In the genomic region with DNA sequence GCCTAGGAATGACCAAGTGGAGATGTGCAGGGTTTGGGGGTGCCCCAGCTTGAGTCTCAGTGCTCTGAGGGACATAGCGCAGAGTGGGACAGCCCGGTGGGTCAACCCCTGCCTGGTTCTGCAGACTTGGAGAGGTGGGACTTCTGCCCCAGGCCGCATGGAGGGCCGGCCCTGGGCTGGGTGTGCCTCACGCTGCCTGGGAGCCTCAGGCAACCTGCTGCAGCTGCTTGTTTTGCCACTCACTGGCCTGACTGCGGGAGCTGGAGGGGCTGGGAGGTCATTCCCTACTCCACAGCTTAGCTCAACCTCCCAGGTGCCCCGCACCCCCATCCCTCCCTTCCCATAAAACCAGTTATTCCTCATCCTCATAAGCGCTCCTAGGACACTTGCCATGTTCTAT, we compare ENCODE assay signal across 15 cellular contexts. TPM values are rescaled to one million over a fixed set of nuclear protein-coding genes. Genes with fewer than 3 reads are reported as not detected.
DNase-seq lines count a peak whose midpoint lies in the region; ATAC-seq, FAIRE-seq and TF ChIP-seq lines count a peak whose summit lies in the region.
"Had no signal": no experiment of that assay in that cellular context is flagged by ENCODE, and none has a peak within 500 bp of the region (broad histone marks: within the 10 kb centered on the region; RNA-seq: fewer than 3 reads in every experiment).

No MANE protein-coding gene starts in this region.

- ATAC-seq in Right ventricle myocardium inferior: no peak
- no peak for ATAC-seq in right cardiac atrium
- ATAC-seq in pancreas: peak in 3 of 4 donors; percentile 6 to 18 (median 16)
- ATAC-seq: HepG2, PC-3 had no signal

- DNase-seq in Right ventricle myocardium inferior (ENCODE audit: missing footprints) (peak; percentile 11), right cardiac atrium (no peak), SJCRH30 (peak; percentile 78 to 86), pancreas (peak in 1 of 6 donors; percentile 63), T-helper 2 cell (no peak), GM19240 (ENCODE audit: insufficient read length, low spot score) (no peak), T1000 (lab: John Stamatoyannopoulos, UW) (no peak)
- DNase-seq: ACHN; CD8-positive, alpha-beta memory T cell; GDM1; H9; KBM-7; PC-3; SK-N-SH had no signal

- 97% methylated on average over 8 of the region's 8 CpGs for WGBS in right cardiac atrium
- 49 to 64% methylated on average over 7 to 8 of the region's 8 CpGs for WGBS in pancreas, 2 donors

- H3K27me3 ChIP-seq in right cardiac atrium (ENCODE audit: control insufficient read depth, insufficient read depth): no peaks in the 10 kb centered on the region
- no peaks in the 10 kb centered on the region for H3K27me3 ChIP-seq in SJCRH30
- H3K27me3 ChIP-seq in pancreas: no peaks in the 10 kb centered on the region

- intact Hi-C loops in Right ventricle myocardium inferior (cut with DNase I) (no loop called here), right cardiac atrium (cut with DNase I) (loop anchor here in 1 of 4 donors (5.0 kb wide), 1 partner anchor 283 kb away; no protein-coding TSS in a partner anchor), pancreas (cut with DNase I) (loop anchor here in 1 of 3 donors (10.0 kb wide), 1 partner anchor 110 kb away; a partner anchor contains a TSS)

- H3K36me3 ChIP-seq in SJCRH30 (no peaks in the 10 kb centered on the region), pancreas (peaks cover 0 to 5% (median 0%) of the 10 kb centered on the region in 3 donors)

- no peak overlapping the region for H3K4me3 ChIP-seq in right cardiac atrium (ENCODE audit: low read length)
- no peak overlapping the region for H3K4me3 ChIP-seq in SJCRH30
- H3K4me3 ChIP-seq in pancreas: no peak overlapping the region

- H3K9me3 ChIP-seq in right cardiac atrium (ENCODE audit: control insufficient read depth, low read length) (no peaks in the 10 kb centered on the region), SJCRH30 (replicated peaks) (no peaks in the 10 kb centered on the region), pancreas (no peaks in the 10 kb centered on the region)
- H3K9me3 ChIP-seq: SK-N-SH had no signal

- no peak for TF ChIP-seq CTCF in pancreas (IDR thresholded peaks at IDR 0.05)

- H3K27ac ChIP-seq in right cardiac atrium (ENCODE audit: low read length): no peak overlapping the region
- H3K27ac ChIP-seq in SJCRH30: peak overlapping the region; percentile 100
- peak overlapping the region in 3 of 4 donors; percentile 57 to 73 (median 67) for H3K27ac ChIP-seq in pancreas

- peaks cover 2% of the 10 kb centered on the region for H3K4me1 ChIP-seq in right cardiac atrium (ENCODE audit: control insufficient read depth, insufficient read depth, low read length)
- H3K4me1 ChIP-seq in SJCRH30: peaks cover 53% of the 10 kb centered on the region
- peaks cover 18 to 27% (median 19%) of the 10 kb centered on the region in 3 donors for H3K4me1 ChIP-seq in pancreas

- no peak for FAIRE-seq in pancreas (lab: Jason Lieb, UNC)
- FAIRE-seq: HepG2 had no signal

RNA-seq across cellular contexts. Expression of a gene that starts 33.1 kb away (rescaled TPM):
- 37.2 TPM for total RNA-seq in Right ventricle myocardium inferior
- 10 to 100 TPM; 35.2 to 47.9 (median 39.8) TPM for total RNA-seq in right cardiac atrium
- 17.3 TPM for polyA plus RNA-seq in right cardiac atrium
- 362 and 380 TPM in 2 replicates for total RNA-seq in SJCRH30 (2014; rRNA removed; shearing (Covaris generic))
- 10 to 100 TPM; 12.9 to 52.2 (median 28.5) TPM for total RNA-seq in pancreas
- polyA plus RNA-seq in pancreas: 10 to 100 TPM in 1 of 2 donors, 1 to 10 TPM in 1; 9.3 to 29.5 TPM

Comparison
In these comparisons a context has a peak if more than half of its experiments do, and no peak if none do; other contexts are left out.
1. DNase-seq: peak in Right ventricle myocardium inferior (single experiment) and SJCRH30 (2 of 2); none in right cardiac atrium (0 of 3), T-helper 2 cell (0 of 5), GM19240 (single experiment) and T1000 (single experiment).
2. ATAC-seq: peak in pancreas (3 of 4); none in Right ventricle myocardium inferior (single experiment) and right cardiac atrium (0 of 2).